In the genomic region with DNA sequence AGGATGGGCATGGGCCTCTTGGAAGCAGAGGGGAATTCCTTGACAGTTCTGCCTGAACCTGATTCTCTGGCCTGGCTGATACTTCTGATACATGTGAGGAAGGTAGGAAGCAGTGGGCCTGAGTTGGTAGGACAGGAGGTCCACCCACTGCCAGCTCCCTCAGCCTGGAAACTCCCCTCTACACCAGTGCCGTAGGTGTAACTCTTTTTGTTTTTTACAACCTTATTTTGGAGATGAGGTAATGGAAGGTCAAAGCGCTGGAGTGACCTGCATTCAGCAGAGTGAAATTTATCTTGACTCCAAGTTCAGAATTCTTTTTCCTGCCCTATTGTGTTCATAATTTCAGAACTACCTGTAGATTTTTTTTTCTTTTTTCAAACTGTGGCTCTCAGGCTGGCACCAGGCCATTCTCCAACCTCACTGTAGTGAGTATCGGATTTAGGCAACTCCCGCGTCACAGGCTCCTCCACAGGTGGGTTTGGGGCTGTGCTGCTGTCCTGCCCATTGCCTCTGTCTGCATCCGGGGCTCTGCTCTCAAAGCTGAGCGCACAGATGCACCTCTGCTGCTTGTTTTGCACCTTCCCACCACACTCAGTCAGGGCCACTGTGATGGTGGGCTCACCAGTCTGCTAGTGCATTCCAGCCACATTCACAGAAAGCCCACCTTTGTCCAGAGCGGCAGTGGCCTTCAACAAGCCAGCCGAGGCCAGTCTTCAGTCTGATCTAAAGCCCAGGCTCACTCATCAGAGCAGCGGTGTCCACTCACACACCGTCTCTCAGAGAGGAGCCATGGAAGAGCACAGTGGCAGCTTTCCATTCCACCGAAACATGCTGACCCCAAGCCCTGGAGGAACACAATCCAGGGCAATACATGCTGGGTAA, we compare ENCODE assay signal across 10 cellular contexts.
DNase-seq lines count a peak whose midpoint lies in the region; ATAC-seq and TF ChIP-seq lines count a peak whose summit lies in the region.
"Had no signal": no experiment of that assay in that cellular context is flagged by ENCODE, and none has a peak within 500 bp of the region (broad histone marks: within the 10 kb centered on the region; RNA-seq: fewer than 3 reads in every experiment).

No MANE protein-coding gene starts in this region.

- peaks cover 18% of the 10 kb centered on the region for H3K4me1 Mint-ChIP-seq in activated naive CD4-positive, alpha-beta T cell treated with anti-CD3 and anti-CD28 coated beads for 36 hours (ENCODE audit: low read depth)
- peaks cover 16% of the 10 kb centered on the region for H3K4me1 Mint-ChIP-seq in type B pancreatic cell (ENCODE audit: unreplicated experiment)

- H3K9me3 Mint-ChIP-seq in activated naive CD4-positive, alpha-beta T cell treated with anti-CD3 and anti-CD28 coated beads for 36 hours: no peaks in the 10 kb centered on the region
- no peaks in the 10 kb centered on the region for H3K9me3 Mint-ChIP-seq in activated naive CD4-positive, alpha-beta T cell treated with anti-CD3 and anti-CD28 coated beads, Interleukin-2, amount 50 U/mL, for 72 hours
- H3K9me3 Mint-ChIP-seq in type B pancreatic cell: no peaks in the 10 kb centered on the region

- H3K4me3 Mint-ChIP-seq in activated naive CD4-positive, alpha-beta T cell treated with anti-CD3 and anti-CD28 coated beads for 36 hours: no peak overlapping the region
- no peak overlapping the region for H3K4me3 Mint-ChIP-seq in type B pancreatic cell

- DNase-seq in activated naive CD4-positive, alpha-beta T cell treated with anti-CD3 and anti-CD28 coated beads for 36 hours: peak; percentile 15
- DNase-seq in activated naive CD4-positive, alpha-beta T cell treated with Interleukin-2 at 50 U/mL for 16 hours: no peak
- DNase-seq in activated naive CD4-positive, alpha-beta T cell treated with anti-CD3 and anti-CD28 coated beads, Interleukin-2, amount 50 U/mL, for 72 hours (ENCODE audit: low spot score in 2 of 2): no peak
- DNase-seq in type B pancreatic cell (ENCODE audit: extremely low spot score, unreplicated experiment) (no peak), retina (no peak), DMS114 treated with DMSO at 0.1 percent for 48 hours (lab: John Stamatoyannopoulos, UW; ENCODE audit: unreplicated experiment) (no peak), amniotic stem cell (lab: John Stamatoyannopoulos, UW) (no peak)
- DNase-seq: GDM1, NCI-H1930 had no signal

- peaks cover 7% of the 10 kb centered on the region for H3K36me3 Mint-ChIP-seq in activated naive CD4-positive, alpha-beta T cell treated with anti-CD3 and anti-CD28 coated beads for 36 hours (ENCODE audit: low read depth)
- H3K36me3 Mint-ChIP-seq in activated naive CD4-positive, alpha-beta T cell treated with anti-CD3 and anti-CD28 coated beads, Interleukin-2, amount 50 U/mL, for 72 hours: no peaks in the 10 kb centered on the region
- peaks cover 18% of the 10 kb centered on the region for H3K36me3 Mint-ChIP-seq in type B pancreatic cell

- peak; percentile 35 for ATAC-seq in HG02678 (IDR thresholded peaks at IDR 0.05; ENCODE audit: unreplicated experiment)
- ATAC-seq in activated naive CD4-positive, alpha-beta T cell treated with anti-CD3 and anti-CD28 coated beads, Interleukin-2, amount 50 U/mL, for 72 hours: peak in 1 of 2 donors; percentile 20

- H3K27ac Mint-ChIP-seq in activated naive CD4-positive, alpha-beta T cell treated with anti-CD3 and anti-CD28 coated beads for 36 hours: peak overlapping the region; percentile 67
- peak overlapping the region; percentile 62 to 87 for H3K27ac Mint-ChIP-seq in activated naive CD4-positive, alpha-beta T cell treated with anti-CD3 and anti-CD28 coated beads, Interleukin-2, amount 50 U/mL, for 72 hours
- H3K27ac Mint-ChIP-seq in type B pancreatic cell: peak overlapping the region; percentile 34

- H3K27me3 Mint-ChIP-seq in activated naive CD4-positive, alpha-beta T cell treated with anti-CD3 and anti-CD28 coated beads for 36 hours (ENCODE audit: low read depth): no peaks in the 10 kb centered on the region
- no peaks in the 10 kb centered on the region for H3K27me3 Mint-ChIP-seq in type B pancreatic cell

- CTCF ChIA-PET in activated naive CD4-positive, alpha-beta T cell treated with anti-CD3 and anti-CD28 coated beads for 36 hours (lab: Charles Lee): interaction anchor here (0.6 to 3.1 kb wide), 6 partner anchors 10 to 476 kb away, joined by 3 to 15 read pairs (median 4); no protein-coding TSS in a partner anchor

- TF ChIP-seq CTCF in type B pancreatic cell (conservative IDR thresholded peaks at IDR 0.05): no peak

- intact Hi-C loops in activated naive CD4-positive, alpha-beta T cell treated with anti-CD3 and anti-CD28 coated beads for 36 hours (cut with micrococcal nuclease): loop anchor here (1.0 to 10.0 kb wide), 6 partner anchors 35 to 358 kb away; partner anchors contain the start of genes RGPD3 and UXS1
